Comparison of ENCODE assay signal across 8 cellular contexts in genomic region chr16:61780161-61780560, GRCh38.
"Had no signal": no experiment of that assay in that cellular context is flagged by ENCODE, and none has a peak within 500 bp of the region (broad histone marks: within the 10 kb centered on the region; RNA-seq: fewer than 3 reads in every experiment).

No MANE protein-coding gene starts in this region.

- H3K27ac ChIP-seq: HL-60 had no signal

- H2AFZ ChIP-seq: GM23338 had no signal

- H3K9me3 ChIP-seq: HAP-1 had no signal

- H3K4me2 ChIP-seq: GM23338 had no signal

- H3K4me1 ChIP-seq: HAP-1 had no signal

- DNase-seq: H7, HFFc6, KBM-7 had no signal

- ATAC-seq: GM23338, HCT116, HepG2 had no signal

- H3K36me3 ChIP-seq: HAP-1 had no signal

- H3K4me3 ChIP-seq: GM23338, HAP-1 had no signal
